Comparison of ENCODE assay signal across 3 cellular contexts in genomic region chr13:94516456-94516855, GRCh38. TPM values are rescaled to one million over a fixed set of nuclear protein-coding genes. Genes with fewer than 3 reads are reported as not detected.
"Had no signal": no experiment of that assay in that cellular context is flagged by ENCODE, and none has a peak within 500 bp of the region (broad histone marks: within the 10 kb centered on the region; RNA-seq: fewer than 3 reads in every experiment).

No MANE protein-coding gene starts in this region.

- ATAC-seq: GM12878 had no signal

- H3K4me3 ChIP-seq: GM12878 had no signal

- DNase-seq: GDM1, GF-D8 had no signal

RNA-seq across cellular contexts. Expression of gene DCT, which starts 37.0 kb away (rescaled TPM):
- total RNA-seq: GM12878 had no signal
